In the genomic region with DNA sequence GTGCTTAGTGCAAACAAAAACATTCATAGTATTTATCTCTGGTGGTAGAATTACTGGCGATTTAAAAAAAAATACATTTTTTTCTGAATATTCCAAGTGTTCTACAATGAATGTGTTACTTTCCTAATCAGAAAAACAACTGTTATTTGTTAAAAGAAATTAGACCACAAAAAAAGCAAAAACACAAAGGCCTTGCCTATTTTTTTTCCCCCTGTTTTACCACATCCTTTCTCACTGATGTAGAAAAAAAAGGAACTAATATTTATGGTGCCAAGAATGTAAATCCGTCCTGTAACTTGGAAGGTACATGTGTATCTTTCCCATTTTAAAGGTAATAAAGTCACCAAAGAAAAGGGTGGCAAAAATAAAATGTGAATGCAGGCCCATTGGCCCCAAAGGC, we compare ENCODE assay signal across 10 cellular contexts. TPM values are rescaled to one million over a fixed set of nuclear protein-coding genes. Genes with fewer than 3 reads are reported as not detected.
DNase-seq lines count a peak whose midpoint lies in the region; ATAC-seq and TF ChIP-seq lines count a peak whose summit lies in the region.
"Had no signal": no experiment of that assay in that cellular context is flagged by ENCODE, and none has a peak within 500 bp of the region (broad histone marks: within the 10 kb centered on the region; RNA-seq: fewer than 3 reads in every experiment).

No MANE protein-coding gene starts in this region.

- peaks cover 46 to 50% of the 10 kb centered on the region in 2 experiments for H3K4me1 ChIP-seq in neutrophil (ENCODE audit: control insufficient read depth in 1 of 2, insufficient read depth in 1 of 2, low read depth in 1 of 2, low read length in 1 of 2)

- H3K27ac ChIP-seq in neutrophil, result peak overlapping the region; percentile 74

- H3K9me3 ChIP-seq in neutrophil, result no peaks in the 10 kb centered on the region

- no peaks in the 10 kb centered on the region for H3K27me3 ChIP-seq in neutrophil

- peaks cover 44% of the 10 kb centered on the region for H3K4me1 Mint-ChIP-seq in activated T-helper 17 cell treated with anti-CD3 and anti-CD28 coated beads, Interleukin-2, amount 50 U/mL, for 72 hours

- TF ChIP-seq CTCF in NB4 (IDR thresholded peaks at IDR 0.05; ENCODE audit: low read depth, low read length) (no peak), neutrophil (IDR thresholded peaks at IDR 0.05) (no peak)

- H3K27ac Mint-ChIP-seq in activated T-helper 17 cell treated with anti-CD3 and anti-CD28 coated beads, Interleukin-2, amount 50 U/mL, for 72 hours, result peak overlapping the region; percentile 31
- H3K27ac Mint-ChIP-seq: nephron had no signal

- no peak for TF ChIP-seq POLR2A in NB4 (IDR thresholded peaks at IDR 0.05; ENCODE audit: extremely low read depth, insufficient read length)

- H3K4me3 Mint-ChIP-seq in activated T-helper 17 cell treated with anti-CD3 and anti-CD28 coated beads, Interleukin-2, amount 50 U/mL, for 72 hours, result peak overlapping the region; percentile 67
- H3K4me3 Mint-ChIP-seq: nephron had no signal

- H3K4me3 ChIP-seq in NB4 (ENCODE audit: low read depth, low read length) (no peak overlapping the region), neutrophil (ENCODE audit: low read depth in 1 of 2, low read length in 1 of 2) (no peak overlapping the region)

- H3K36me3 ChIP-seq in neutrophil, result no peaks in the 10 kb centered on the region

- no peaks in the 10 kb centered on the region for H3K36me3 Mint-ChIP-seq in activated T-helper 17 cell treated with anti-CD3 and anti-CD28 coated beads, Interleukin-2, amount 50 U/mL, for 72 hours (ENCODE audit: low read depth)

- H3K27me3 Mint-ChIP-seq in activated T-helper 17 cell treated with anti-CD3 and anti-CD28 coated beads, Interleukin-2, amount 50 U/mL, for 72 hours, result no peaks in the 10 kb centered on the region

- peak; percentile 18 for DNase-seq in GDM1 (lab: John Stamatoyannopoulos, UW)
- peak; percentile 67 for DNase-seq in NB4 (ENCODE audit: low read depth)
- no peak for DNase-seq in stimulated activated CD4-positive, alpha-beta T cell treated with anti-CD3 and anti-CD28 coated beads, Interleukin-15, amount 100 ng/mL, for 24 hours
- DNase-seq: NCI-H1694, NCI-H69 had no signal

- no peaks in the 10 kb centered on the region for H3K9me3 Mint-ChIP-seq in activated T-helper 17 cell treated with anti-CD3 and anti-CD28 coated beads, Interleukin-2, amount 50 U/mL, for 72 hours
- H3K9me3 Mint-ChIP-seq: nephron had no signal

- no peak for ATAC-seq in activated T-helper 17 cell treated with anti-CD3 and anti-CD28 coated beads, Interleukin-2, amount 50 U/mL, for 72 hours (replicated peaks)
- ATAC-seq in GM18519 (IDR thresholded peaks at IDR 0.05; ENCODE audit: low FRiP score, unreplicated experiment) (no peak), HG03521 (IDR thresholded peaks at IDR 0.05; ENCODE audit: unreplicated experiment) (no peak)

RNA-seq across cellular contexts. Expression of gene MGAT4A, which starts 28.4 kb away (rescaled TPM):
- 10 to 100 TPM; 79.7 to 99.0 TPM for total RNA-seq in activated T-helper 17 cell treated with anti-CD3 and anti-CD28 coated beads, Interleukin-2, amount 50 U/mL, for 72 hours
